In the genomic region with DNA sequence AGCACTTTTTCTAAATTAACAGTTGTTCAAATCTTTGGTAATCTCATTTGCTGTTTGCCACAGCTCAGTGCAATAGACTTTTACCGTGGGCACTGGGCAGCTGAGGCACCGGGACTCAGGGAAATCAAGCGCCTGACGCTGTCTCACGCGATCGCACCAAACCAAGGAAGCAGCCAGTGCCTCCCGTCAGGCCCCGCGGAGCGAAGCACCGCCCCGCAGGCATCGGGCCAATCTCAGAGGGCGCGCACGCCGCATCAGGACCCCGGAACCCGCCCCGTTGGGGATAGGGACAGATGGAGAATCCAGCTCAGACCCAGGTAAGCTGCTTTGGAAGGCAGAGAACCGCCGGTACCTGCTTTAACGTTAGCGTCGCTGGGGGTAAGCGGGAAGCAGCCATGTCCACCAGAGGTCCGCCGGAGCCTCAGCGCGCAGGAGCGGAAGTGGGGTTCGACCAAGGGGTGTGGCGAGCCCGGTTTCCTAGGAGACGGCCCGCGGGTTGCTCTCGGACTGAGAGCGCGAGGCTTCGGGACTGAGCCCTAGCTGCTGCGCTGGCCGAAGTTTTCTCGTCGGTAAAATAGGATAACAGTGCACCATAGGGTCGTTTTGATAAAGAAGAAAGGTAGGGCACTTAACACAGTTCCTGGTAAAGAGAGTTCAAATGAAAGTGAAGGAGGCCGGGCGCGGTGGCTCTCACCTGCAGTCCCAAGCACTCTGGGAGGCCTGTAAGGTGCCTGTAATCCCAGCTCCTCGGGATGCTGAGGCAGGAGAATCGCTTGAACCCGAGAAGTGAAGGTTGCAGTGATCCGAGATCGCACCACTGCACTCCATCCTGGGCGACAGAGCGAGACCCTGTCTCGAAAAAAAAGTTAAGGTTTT, we compare ENCODE assay signal across 8 cellular contexts. TPM values are rescaled to one million over a fixed set of nuclear protein-coding genes. Genes with fewer than 3 reads are reported as not detected.
DNase-seq lines count a peak whose midpoint lies in the region; ATAC-seq and TF ChIP-seq lines count a peak whose summit lies in the region.

A gene with protein sequence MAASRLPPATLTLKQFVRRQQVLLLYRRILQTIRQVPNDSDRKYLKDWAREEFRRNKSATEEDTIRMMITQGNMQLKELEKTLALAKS (minus strand): TSS at position 428 of the 876 bp plus-strand sequence. CDS start 31 bp downstream, at position 397.

- peak within 1 kb of the TSS; percentile 86 for H3K4me3 Mint-ChIP-seq in dendritic cell treated with granulocyte-macrophage colony-stimulating factor and Interleukin-4, amounts not matched to agents 40 ng/mL and 50 ng/mL, for 4 days

- no peaks in the 10 kb centered on the region for H3K9me3 ChIP-seq in left lung

- peak within 1 kb of the TSS; percentile 55 to 61 for H3K4me3 ChIP-seq in left lung

- no peaks in the 10 kb centered on the region for H3K9me3 Mint-ChIP-seq in dendritic cell treated with granulocyte-macrophage colony-stimulating factor and Interleukin-4, amounts not matched to agents 40 ng/mL and 50 ng/mL, for 4 days

- peak within 1 kb of the TSS; percentile 97 for H3K27ac Mint-ChIP-seq in dendritic cell treated with granulocyte-macrophage colony-stimulating factor and Interleukin-4, amounts not matched to agents 40 ng/mL and 50 ng/mL, for 4 days

- DNase-seq in NCI-H748 treated with DMSO at 0.1 percent for 48 hours (lab: John Stamatoyannopoulos, UW) (peak; percentile 81), left lung (peak; percentile 97 to 99)
- peak; percentile 86 to 89 for DNase-seq in activated CD4-positive, alpha-beta T cell treated with anti-CD3 and anti-CD28 coated beads, Interleukin-2, amount 50 U/mL, for 24 hours (ENCODE audit: low read depth in 1 of 2, low spot score in 1 of 2)
- DNase-seq in stimulated activated CD4-positive, alpha-beta T cell treated with anti-CD3 and anti-CD28 coated beads, Interleukin-2, amount 100 ng/mL, for 48 hours: peak; percentile 87 to 92

- H3K36me3 ChIP-seq in left lung: peaks cover 0 to 38% of the 10 kb centered on the region in 2 donors

- H3K27me3 ChIP-seq in left lung: no peaks in the 10 kb centered on the region

- peaks cover 17% of the 10 kb centered on the region for H3K4me1 Mint-ChIP-seq in dendritic cell treated with granulocyte-macrophage colony-stimulating factor and Interleukin-4, amounts not matched to agents 40 ng/mL and 50 ng/mL, for 4 days (ENCODE audit: low read depth)

- H3K27me3 Mint-ChIP-seq in dendritic cell treated with granulocyte-macrophage colony-stimulating factor and Interleukin-4, amounts not matched to agents 40 ng/mL and 50 ng/mL, for 4 days: no peaks in the 10 kb centered on the region

- peaks cover 42% of the 10 kb centered on the region for H3K36me3 Mint-ChIP-seq in dendritic cell treated with granulocyte-macrophage colony-stimulating factor and Interleukin-4, amounts not matched to agents 40 ng/mL and 50 ng/mL, for 4 days (ENCODE audit: low read depth)

- peak within 1 kb of the TSS; percentile 82 for H3K27ac ChIP-seq in C4-2B
- peak within 1 kb of the TSS; percentile 85 to 88 for H3K27ac ChIP-seq in left lung

- intact Hi-C loops in dendritic cell treated with granulocyte-macrophage colony-stimulating factor and Interleukin-4, amounts not matched to agents 40 ng/mL and 50 ng/mL, for 4 days (cut with micrococcal nuclease): loop anchor here (5.0 kb wide), 1 partner anchor 179 kb away; a partner anchor contains a TSS
- intact Hi-C loops in left lung (cut with DNase I): no loop called here

- ATAC-seq in GM19372 (IDR thresholded peaks at IDR 0.05; ENCODE audit: low read depth, unreplicated experiment): peak; percentile 98
- ATAC-seq in HG03558 (IDR thresholded peaks at IDR 0.05; ENCODE audit: extremely low read depth, unreplicated experiment): peak; percentile 90
- peak; percentile 99 for ATAC-seq in left lung

- TF ChIP-seq CTCF in C4-2B (conservative IDR thresholded peaks at IDR 0.05) (no peak), left lung (IDR thresholded peaks at IDR 0.05) (no peak)

- H3K4me1 ChIP-seq in left lung: peaks cover 4 to 21% of the 10 kb centered on the region in 2 donors

RNA-seq across cellular contexts. Expression of the gene that starts here (rescaled TPM):
- total RNA-seq in left lung: 10 to 100 TPM; 34.4 to 43.3 TPM

Comparison
In these comparisons a context has a peak if more than half of its experiments do, and no peak if none do; other contexts are left out.
1. Peak in every context shown above with its lines: DNase-seq, ATAC-seq, H3K4me3 ChIP-seq and H3K27ac ChIP-seq.